24 cellular contexts compared by ENCODE assay signal in the genomic region with DNA sequence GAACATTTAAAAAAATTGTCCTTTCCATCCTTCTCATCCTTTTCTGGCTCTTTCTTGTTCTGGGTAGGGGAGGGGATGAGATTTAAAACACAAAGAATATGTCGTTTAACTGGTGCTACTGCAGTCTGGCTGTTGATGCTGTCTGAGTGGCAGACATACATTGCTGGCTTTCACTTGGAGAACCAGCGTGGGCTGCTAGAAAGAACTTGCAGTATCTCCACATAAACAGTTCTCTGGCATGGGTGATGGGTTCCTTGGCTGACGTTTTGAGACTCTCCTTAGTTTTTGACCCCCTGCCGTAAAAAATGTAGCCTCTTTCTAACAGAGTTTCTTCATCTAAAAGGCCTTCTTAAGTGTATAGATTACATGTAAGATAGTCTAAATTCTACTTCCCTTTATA.
"Had no signal": no experiment of that assay in that cellular context is flagged by ENCODE, and none has a peak within 500 bp of the region (broad histone marks: within the 10 kb centered on the region; RNA-seq: fewer than 3 reads in every experiment).

No MANE protein-coding gene starts in this region.

- H3K4me3 ChIP-seq: left lung, lower lobe of right lung, pancreas, prostate gland, right lobe of liver, smooth muscle cell, thoracic aorta, tibial artery, upper lobe of right lung had no signal

- H3K27me3 ChIP-seq: left lung, pancreas, right lobe of liver, tibial artery, upper lobe of right lung had no signal

- ATAC-seq: left colon; left lung; lower lobe of right lung; natural killer cell; pancreas; right lobe of liver; stimulated activated memory B cell treated with anti-CD40 and anti-IgM and Interleukin-4, amounts not matched to agents 10 μg/mL and 1 μg/mL and 100 μg/mL, for 72 hours; stimulated activated naive CD8-positive, alpha-beta T cell treated with anti-CD3 and anti-CD28 coated beads, Interleukin-15, amount 100 ng/mL, for 72 hours; upper lobe of right lung had no signal

- H3K4me3 Mint-ChIP-seq: naive B cell; natural killer cell; stimulated activated memory B cell treated with anti-CD40 and anti-IgM and Interleukin-4, amounts not matched to agents 10 μg/mL and 1 μg/mL and 100 μg/mL, for 72 hours; stimulated activated naive CD8-positive, alpha-beta T cell treated with anti-CD3 and anti-CD28 coated beads, Interleukin-15, amount 100 ng/mL, for 72 hours had no signal

- H3K36me3 Mint-ChIP-seq: naive B cell; natural killer cell; stimulated activated memory B cell treated with anti-CD40 and anti-IgM and Interleukin-4, amounts not matched to agents 10 μg/mL and 1 μg/mL and 100 μg/mL, for 72 hours had no signal

- H3K4me1 Mint-ChIP-seq: natural killer cell; stimulated activated memory B cell treated with anti-CD40 and anti-IgM and Interleukin-4, amounts not matched to agents 10 μg/mL and 1 μg/mL and 100 μg/mL, for 72 hours; stimulated activated naive CD8-positive, alpha-beta T cell treated with anti-CD3 and anti-CD28 coated beads, Interleukin-15, amount 100 ng/mL, for 72 hours had no signal

- H3K27me3 Mint-ChIP-seq: naive B cell; stimulated activated memory B cell treated with anti-CD40 and anti-IgM and Interleukin-4, amounts not matched to agents 10 μg/mL and 1 μg/mL and 100 μg/mL, for 72 hours; stimulated activated naive CD8-positive, alpha-beta T cell treated with anti-CD3 and anti-CD28 coated beads, Interleukin-15, amount 100 ng/mL, for 72 hours had no signal

- H3K9me3 ChIP-seq: lower lobe of right lung, pancreas, prostate gland, right lobe of liver, thoracic aorta, tibial artery, upper lobe of right lung had no signal

- H3K36me3 ChIP-seq: left lung, lower lobe of right lung, pancreas, prostate gland, right lobe of liver, thoracic aorta, tibial artery, upper lobe of right lung had no signal

- H3K27ac Mint-ChIP-seq: naive B cell; natural killer cell; stimulated activated memory B cell treated with anti-CD40 and anti-IgM and Interleukin-4, amounts not matched to agents 10 μg/mL and 1 μg/mL and 100 μg/mL, for 72 hours; stimulated activated naive CD8-positive, alpha-beta T cell treated with anti-CD3 and anti-CD28 coated beads, Interleukin-15, amount 100 ng/mL, for 72 hours had no signal

- H3K27ac ChIP-seq: left lung, lower lobe of right lung, pancreas, prostate gland, right lobe of liver, thoracic aorta, tibial artery, upper lobe of right lung had no signal

- H3K4me1 ChIP-seq: left lung, lower lobe of right lung, pancreas, prostate gland, right lobe of liver, tibial artery, upper lobe of right lung had no signal

- DNase-seq: kidney; left colon; left lung; lower lobe of right lung; mammary epithelial cell; mesenchymal stem cell; naive B cell; natural killer cell; pancreas; right lobe of liver; stimulated activated CD4-positive, alpha-beta T cell treated with anti-CD3 and anti-CD28 coated beads, Interleukin-1b, Interleukin-23, amount 100 ng/mL, for 48 hours; stimulated activated CD4-positive, alpha-beta T cell treated with anti-CD3 and anti-CD28 coated beads, Interleukin-2, amount 100 ng/mL, for 48 hours; stimulated activated CD4-positive, alpha-beta T cell treated with anti-CD3 and anti-CD28 coated beads, Interleukin-4, amount 100 ng/mL, for 4 hours; stimulated activated CD8-positive, alpha-beta memory T cell treated with anti-CD3 and anti-CD28 coated beads, Interleukin-4, amount 100 ng/mL, for 48 hours; stimulated activated naive CD4-positive, alpha-beta T cell treated with Interleukin-2 at 50 U/mL for 16 hours; stimulated activated naive CD8-positive, alpha-beta T cell treated with anti-CD3 and anti-CD28 coated beads, Interleukin-15, amount 100 ng/mL, for 72 hours; substantia nigra; tibial artery; trophoblast cell; upper lobe of right lung had no signal
